ENCODE assay signal across 18 cellular contexts in the genomic region with DNA sequence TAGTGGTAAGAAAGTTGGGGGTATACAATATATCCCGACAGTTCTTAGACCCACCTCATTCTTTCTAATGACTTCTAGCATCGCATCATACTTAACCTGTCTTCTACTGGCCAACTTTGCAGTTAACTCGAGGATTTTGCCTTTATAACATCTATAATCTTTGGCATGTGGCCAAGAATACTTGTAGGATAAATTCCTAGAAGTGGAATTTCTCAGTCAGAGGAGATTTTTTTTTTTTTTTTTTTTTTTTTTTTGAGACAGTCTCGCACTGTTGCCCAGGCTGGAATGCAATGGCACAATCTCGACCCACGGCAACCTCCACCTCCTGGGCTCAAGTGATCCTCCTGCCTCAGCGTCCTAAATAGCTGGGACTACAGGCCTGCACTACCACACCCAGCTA.
DNase-seq lines count a peak whose midpoint lies in the region; ATAC-seq, FAIRE-seq and TF ChIP-seq lines count a peak whose summit lies in the region.
"Had no signal": no experiment of that assay in that cellular context is flagged by ENCODE, and none has a peak within 500 bp of the region (broad histone marks: within the 10 kb centered on the region; RNA-seq: fewer than 3 reads in every experiment).

No MANE protein-coding gene starts in this region.

- H3K27me3 ChIP-seq in endothelial cell of umbilical vein (ENCODE audit: control insufficient read depth in 2 of 2, insufficient read depth in 2 of 2, low read length in 2 of 2) (no peaks in the 10 kb centered on the region), psoas muscle (ENCODE audit: insufficient read depth in 3 of 3, low read length in 2 of 3) (no peaks in the 10 kb centered on the region)
- H3K27me3 ChIP-seq: brain microvascular endothelial cell, foreskin keratinocyte had no signal

- H3K9me1 ChIP-seq in endothelial cell of umbilical vein (replicated peaks; ENCODE audit: control insufficient read depth, extremely low read depth, insufficient read depth, low read length), result no peaks in the 10 kb centered on the region

- H3K27ac ChIP-seq in endothelial cell of umbilical vein (ENCODE audit: insufficient read depth, low read depth, low read length) (no peak overlapping the region), psoas muscle (no peak overlapping the region)
- H3K27ac ChIP-seq: brain microvascular endothelial cell, foreskin keratinocyte, prostate gland had no signal

- H3K4me1 Mint-ChIP-seq in osteocyte (ENCODE audit: unreplicated experiment), result peaks cover 12% of the 10 kb centered on the region

- CTCF ChIA-PET in endothelial cell of umbilical vein (lab: Charles Lee), result interaction anchor here (1.3 to 1.4 kb wide), 2 partner anchors 11 to 401 kb away, joined by 3 read pairs; no protein-coding TSS in a partner anchor

- H3K9me3 Mint-ChIP-seq in osteocyte (ENCODE audit: unreplicated experiment), result no peaks in the 10 kb centered on the region
- H3K9me3 Mint-ChIP-seq: naive thymus-derived CD4-positive, alpha-beta T cell had no signal

- dilution Hi-C loops in endothelial cell of umbilical vein (cut with MboI; ENCODE audit: extremely low pct_ligation_motif_present, low sequenced_read_pairs), result no loop called here

- no TSS peak for BruUV-seq in endothelial cell of umbilical vein (replicated peaks; lab: Mats Ljungman, UMichigan)

- no peak overlapping the region for H3K4me2 ChIP-seq in endothelial cell of umbilical vein (ENCODE audit: insufficient read depth, low read length)

- WGBS in psoas muscle, 3 donors, result 47 to 68% (median 48%) methylated on average over 7 of the region's 7 CpGs

- POLR2A ChIA-PET in endothelial cell of umbilical vein (lab: Charles Lee), result no interaction called here

- no peaks in the 10 kb centered on the region for H3K79me2 ChIP-seq in endothelial cell of umbilical vein (ENCODE audit: control insufficient read depth, insufficient read depth, low read length)

- H3K36me3 ChIP-seq in endothelial cell of umbilical vein (ENCODE audit: control insufficient read depth in 2 of 2, extremely low read depth in 1 of 2, insufficient read depth in 2 of 2, low read length in 2 of 2) (peaks cover 0 to 2% of the 10 kb centered on the region in 2 experiments), psoas muscle (ENCODE audit: insufficient read depth in 1 of 2, low read depth in 1 of 2) (peaks cover 0 to 24% of the 10 kb centered on the region in 2 donors)
- H3K36me3 ChIP-seq: brain microvascular endothelial cell, prostate gland had no signal

- TF ChIP-seq POLR2A in endothelial cell of umbilical vein (IDR thresholded peaks at IDR 0.05; ENCODE audit: low read depth, low read length), result no peak

- H3K27ac Mint-ChIP-seq in osteocyte (ENCODE audit: unreplicated experiment), result peak overlapping the region; percentile 38
- H3K27ac Mint-ChIP-seq: naive thymus-derived CD4-positive, alpha-beta T cell had no signal

- DNase-seq in NCI-H2196 (lab: John Stamatoyannopoulos, UW; ENCODE audit: unreplicated experiment) (peak; percentile 29), NCI-H2196 treated with DMSO at 0.1 percent for 48 hours (lab: John Stamatoyannopoulos, UW; ENCODE audit: unreplicated experiment) (no peak), RCC 7860 (ENCODE audit: low spot score) (peak; percentile 56), endothelial cell of umbilical vein (ENCODE audit: low read depth, low spot score) (peak; percentile 40), osteocyte (ENCODE audit: extremely low spot score, unreplicated experiment) (no peak), CD1c-positive myeloid dendritic cell (ENCODE audit: extremely low spot score) (no peak), psoas muscle (no peak), epidermal melanocyte (ENCODE audit: insufficient read length, low spot score) (no peak)
- DNase-seq: activated CD4-positive, alpha-beta T cell treated with anti-CD3 and anti-CD28 coated beads for 4 hours; brain microvascular endothelial cell; effector CD8-positive, alpha-beta T cell; foreskin keratinocyte; GDM1; naive thymus-derived CD4-positive, alpha-beta T cell; NCI-H1092; NCI-H510A treated with DMSO at 0.1 percent for 48 hours; stimulated activated naive CD4-positive, alpha-beta T cell treated with Interleukin-2 at 50 U/mL for 16 hours had no signal

- H3K4me3 ChIP-seq in endothelial cell of umbilical vein (replicated peaks in 1 of 3; ENCODE audit: insufficient read depth in 1 of 3, low read depth in 1 of 3, low read length in 3 of 3) (no peak overlapping the region), psoas muscle (no peak overlapping the region)
- H3K4me3 ChIP-seq: prostate gland had no signal

- ATAC-seq in psoas muscle, result no peak
- ATAC-seq: foreskin keratinocyte; naive thymus-derived CD4-positive, alpha-beta T cell had no signal

- H3K9ac ChIP-seq in endothelial cell of umbilical vein (replicated peaks; ENCODE audit: extremely low read depth, insufficient read depth, low read length), result no peak overlapping the region

- no peaks in the 10 kb centered on the region for H3K9me3 ChIP-seq in endothelial cell of umbilical vein (replicated peaks; ENCODE audit: control insufficient read depth, insufficient read depth, low read length)
- no peaks in the 10 kb centered on the region for H3K9me3 ChIP-seq in psoas muscle
- H3K9me3 ChIP-seq: prostate gland had no signal

- no peak overlapping the region for H3K4me3 Mint-ChIP-seq in osteocyte (ENCODE audit: unreplicated experiment)
- H3K4me3 Mint-ChIP-seq: naive thymus-derived CD4-positive, alpha-beta T cell had no signal

- intact Hi-C loops in endothelial cell of umbilical vein (cut with micrococcal nuclease) (no loop called here), psoas muscle (cut with DNase I) (no loop called here)

- H4K20me1 ChIP-seq in endothelial cell of umbilical vein (replicated peaks; ENCODE audit: control insufficient read depth, extremely low read depth, insufficient read depth, low read length), result no peaks in the 10 kb centered on the region

- no peak for TF ChIP-seq CTCF in endothelial cell of umbilical vein (IDR thresholded peaks at IDR 0.05; ENCODE audit: extremely low read depth in 1 of 2, insufficient read depth in 1 of 2, low read depth in 1 of 2, low read length in 2 of 2)
- TF ChIP-seq CTCF in osteocyte (IDR thresholded peaks at IDR 0.05), result no peak
- no peak for TF ChIP-seq CTCF in psoas muscle (IDR thresholded peaks at IDR 0.05)

- H3K36me3 Mint-ChIP-seq in osteocyte (ENCODE audit: unreplicated experiment), result peaks cover 15% of the 10 kb centered on the region
- H3K36me3 Mint-ChIP-seq: naive thymus-derived CD4-positive, alpha-beta T cell had no signal

- no peak overlapping the region for H2AFZ ChIP-seq in endothelial cell of umbilical vein (ENCODE audit: low read depth, low read length)

- H3K27me3 Mint-ChIP-seq in osteocyte (ENCODE audit: unreplicated experiment), result no peaks in the 10 kb centered on the region

- FAIRE-seq in RCC 7860 (lab: Jason Lieb, UNC) (peak; percentile 76), endothelial cell of umbilical vein (lab: Jason Lieb, UNC) (peak; percentile 66)

- no peaks in the 10 kb centered on the region for H3K4me1 ChIP-seq in endothelial cell of umbilical vein (ENCODE audit: control insufficient read depth, extremely low read depth, insufficient read depth, low read length)
- peaks cover 41% of the 10 kb centered on the region for H3K4me1 ChIP-seq in psoas muscle
- H3K4me1 ChIP-seq: prostate gland had no signal

TF ChIP-seq in endothelial cell of umbilical vein, 7 proteins besides CTCF, POLR2A, EP300 and RAD21:
- TF ChIP-seq JUN (IDR thresholded peaks at IDR 0.05; ENCODE audit: borderline replicate concordance, insufficient read depth, insufficient read length, low read depth) (no peak), GATA2 (IDR thresholded peaks at IDR 0.05; ENCODE audit: insufficient read depth, insufficient read length, low read depth, low read length) (no peak), MYC (IDR thresholded peaks at IDR 0.05; ENCODE audit: low read depth, low read length) (no peak), FOS (IDR thresholded peaks at IDR 0.05; ENCODE audit: borderline replicate concordance, insufficient read depth, low read length) (no peak), POLR2AphosphoS5 (IDR thresholded peaks at IDR 0.05; ENCODE audit: insufficient read depth, low read depth, low read length) (no peak), EZH2 (IDR thresholded peaks at IDR 0.05; ENCODE audit: borderline replicate concordance, low read depth, low read length, severe bottlenecking) (no peak)
- TF ChIP-seq, protein P1, sequence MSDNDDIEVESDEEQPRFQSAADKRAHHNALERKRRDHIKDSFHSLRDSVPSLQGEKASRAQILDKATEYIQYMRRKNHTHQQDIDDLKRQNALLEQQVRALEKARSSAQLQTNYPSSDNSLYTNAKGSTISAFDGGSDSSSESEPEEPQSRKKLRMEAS (IDR thresholded peaks at IDR 0.05; ENCODE audit: insufficient read depth, insufficient read length), result no peak

Comparison
In these comparisons a context has a peak if more than half of its experiments do, and no peak if none do; other contexts are left out.
1. DNase-seq: peak in NCI-H2196 (single experiment), RCC 7860 (single experiment) and endothelial cell of umbilical vein (single experiment); none in NCI-H2196 treated with DMSO at 0.1 percent for 48 hours (single experiment), osteocyte (single experiment), CD1c-positive myeloid dendritic cell (single experiment), psoas muscle (0 of 2) and epidermal melanocyte (single experiment).